Comparison of ENCODE assay signal across 8 cellular contexts in the genomic region with DNA sequence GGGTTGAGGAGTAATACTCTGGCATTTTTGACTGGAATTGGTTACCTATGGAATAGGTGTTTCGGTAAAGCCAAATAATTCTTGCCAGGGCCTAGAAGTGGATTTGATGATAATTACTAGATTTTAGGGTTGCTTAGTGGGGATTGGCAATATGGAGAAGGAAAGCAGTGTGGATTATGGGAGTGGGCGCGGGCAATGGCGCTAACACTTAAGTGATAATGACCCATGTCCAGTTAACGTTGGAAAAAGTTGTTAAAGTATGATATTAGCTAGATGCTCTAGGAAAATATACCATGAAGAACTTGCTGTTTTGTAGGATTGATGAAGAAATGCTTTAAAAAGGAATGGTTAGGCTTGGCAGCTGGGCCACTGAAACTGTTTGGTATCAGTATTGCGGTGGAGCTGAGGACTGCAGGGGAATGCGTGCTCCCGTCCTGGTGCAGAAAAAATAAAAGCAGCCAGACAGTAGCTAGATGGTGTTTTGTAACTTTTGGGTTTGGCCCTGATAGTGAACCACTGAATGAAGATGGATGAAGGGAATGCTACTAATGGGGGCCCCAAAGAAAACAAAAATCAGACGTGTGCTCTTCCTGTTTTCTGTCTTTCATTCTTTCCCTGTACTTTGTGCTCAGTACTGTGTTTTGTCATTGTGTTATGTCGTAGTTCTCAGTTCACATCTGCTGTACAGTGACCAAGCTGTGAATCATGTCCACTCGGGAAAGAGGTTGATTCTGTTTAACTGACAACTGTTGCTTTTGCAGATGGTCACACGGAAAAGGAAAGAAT.
DNase-seq lines count a peak whose midpoint lies in the region; ATAC-seq and TF ChIP-seq lines count a peak whose summit lies in the region.

No MANE protein-coding gene starts in this region.

- H3K9me3 ChIP-seq in KOPT-K1 (ENCODE audit: insufficient read depth, low read length, poor library complexity, severe bottlenecking): no peaks in the 10 kb centered on the region

- peak overlapping the region; percentile 71 for H3K27ac ChIP-seq in KOPT-K1 (ENCODE audit: low read depth, low read length, poor library complexity, severe bottlenecking)

- peaks cover 18% of the 10 kb centered on the region for H3K4me1 Mint-ChIP-seq in nephron

- H3K27me3 Mint-ChIP-seq in nephron (ENCODE audit: low read depth): no peaks in the 10 kb centered on the region

- DNase-seq in GM03348 (ENCODE audit: low spot score) (peak; percentile 73), fibroblast of gingiva (ENCODE audit: low read depth) (peak; percentile 50), NCI-H774 (lab: John Stamatoyannopoulos, UW) (no peak), SHP77 treated with DMSO at 0.1 percent for 48 hours (lab: John Stamatoyannopoulos, UW) (no peak)
- DNase-seq in activated CD4-positive, alpha-beta T cell treated with anti-CD3 and anti-CD28 coated beads, Interleukin-2, amount 50 U/mL, for 1 hour: peak; percentile 12

- H3K9me3 Mint-ChIP-seq in nephron: no peaks in the 10 kb centered on the region

- ATAC-seq in GM21529 (IDR thresholded peaks at IDR 0.05; ENCODE audit: unreplicated experiment): peak; percentile 28

- H3K36me3 Mint-ChIP-seq in nephron (ENCODE audit: low read depth): no peaks in the 10 kb centered on the region

- H3K4me3 Mint-ChIP-seq in nephron: peak overlapping the region; percentile 90 to 96 (median 93)

- peak overlapping the region in 2 of 3 experiments; percentile 1 to 81 for H3K27ac Mint-ChIP-seq in nephron

- H3K36me3 ChIP-seq in KOPT-K1 (ENCODE audit: insufficient read depth, low read length): no peaks in the 10 kb centered on the region

- peak; percentile 31 to 35 (median 33) for TF ChIP-seq CTCF in nephron (IDR thresholded peaks at IDR 0.05; ENCODE audit: unreplicated experiment in 3 of 3)

Comparison
In these comparisons a context has a peak if more than half of its experiments do, and no peak if none do; other contexts are left out.
1. DNase-seq: peak in GM03348 (single experiment), activated CD4-positive, alpha-beta T cell treated with anti-CD3 and anti-CD28 coated beads, Interleukin-2, amount 50 U/mL, for 1 hour (single experiment) and fibroblast of gingiva (single experiment); none in NCI-H774 (single experiment) and SHP77 treated with DMSO at 0.1 percent for 48 hours (single experiment).